ENCODE assay signal across 8 cellular contexts in the genomic region with DNA sequence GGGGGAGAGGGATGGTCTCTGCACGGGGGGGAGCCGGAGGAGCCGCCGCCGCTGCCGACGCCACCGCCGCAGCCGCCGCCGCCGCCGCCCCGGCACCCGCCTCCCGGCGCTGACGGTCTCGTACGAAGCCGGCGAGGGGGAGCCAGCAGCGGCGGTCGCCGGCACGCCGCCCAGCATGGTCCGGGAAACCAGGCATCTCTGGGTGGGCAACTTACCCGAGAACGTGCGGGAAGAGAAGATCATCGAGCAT. TPM values are rescaled to one million over a fixed set of nuclear protein-coding genes. Genes with fewer than 3 reads are reported as not detected.
DNase-seq lines count a peak whose midpoint lies in the region; ATAC-seq, FAIRE-seq and TF ChIP-seq lines count a peak whose summit lies in the region.

No MANE protein-coding gene starts in this region.

- intact Hi-C loops in A673 (cut with micrococcal nuclease; ENCODE audit: unreplicated experiment), result no loop called here

- H3K9ac ChIP-seq in HUES48 (ENCODE audit: low read depth, low read length) (peak overlapping the region; percentile 94; the same call in 1 of the 2 replicates), muscle layer of colon (ENCODE audit: low read length) (peak overlapping the region; percentile 93)

- POLR2A ChIA-PET in A673 (lab: Charles Lee; ENCODE audit: low non-redundant PET), result interaction anchor here (1.0 kb wide), 1 partner anchor 13 kb away, joined by 7 read pairs; no protein-coding TSS in a partner anchor

- TF ChIP-seq CTCF in A673 (conservative IDR thresholded peaks at IDR 0.05; ENCODE audit: low read depth, low read length) (no peak), bronchial epithelial cell (IDR thresholded peaks at IDR 0.05; ENCODE audit: insufficient read depth, low read length, severe bottlenecking) (no peak)

- CTCF ChIA-PET in A673 (lab: Charles Lee), result no interaction called here

- H3K4me1 ChIP-seq in A673 (ENCODE audit: insufficient read depth, low read length, poor library complexity, severe bottlenecking) (peaks cover 44% of the 10 kb centered on the region), HUES48 (ENCODE audit: control insufficient read depth, insufficient read depth, low read length) (peaks cover 21% of the 10 kb centered on the region), muscle layer of colon (ENCODE audit: insufficient read depth, low read length) (peaks cover 29% of the 10 kb centered on the region)

- H3K4me3 ChIP-seq in A673 (ENCODE audit: low read depth, low read length, poor library complexity, severe bottlenecking) (peak overlapping the region; percentile 90), HUES48 (ENCODE audit: low read depth, low read length) (peak overlapping the region; percentile 99), bronchial epithelial cell (ENCODE audit: low read depth, low read length) (peak overlapping the region; percentile 78), muscle layer of colon (ENCODE audit: low read depth in 1 of 2, low read length in 2 of 2) (peak overlapping the region; percentile 45 to 96)

- ATAC-seq in HG02623 (IDR thresholded peaks at IDR 0.05; ENCODE audit: unreplicated experiment), result no peak

- no peaks in the 10 kb centered on the region for H3K27me3 ChIP-seq in A673 (replicated peaks; ENCODE audit: insufficient read depth, low read depth, low read length, poor library complexity)
- no peaks in the 10 kb centered on the region for H3K27me3 ChIP-seq in HUES48 (ENCODE audit: control insufficient read depth, insufficient read depth, low read length)
- H3K27me3 ChIP-seq in bronchial epithelial cell (ENCODE audit: control insufficient read depth, insufficient read depth, low read length), result no peaks in the 10 kb centered on the region
- no peaks in the 10 kb centered on the region for H3K27me3 ChIP-seq in muscle layer of colon (ENCODE audit: control insufficient read depth in 1 of 2, insufficient read depth in 2 of 2, low read length in 2 of 2)

- peak overlapping the region; percentile 83 for H3K27ac ChIP-seq in A673 (ENCODE audit: low read depth, low read length, poor library complexity, severe bottlenecking)
- H3K27ac ChIP-seq in HUES48 (ENCODE audit: low read depth, low read length), result peak overlapping the region; percentile 98
- peak overlapping the region; percentile 77 for H3K27ac ChIP-seq in muscle layer of colon (ENCODE audit: low read depth, low read length)

- H3K9me3 ChIP-seq in A673 (ENCODE audit: low read depth, low read length, poor library complexity, severe bottlenecking) (no peaks in the 10 kb centered on the region), HUES48 (ENCODE audit: control insufficient read depth, insufficient read depth, low read length) (no peaks in the 10 kb centered on the region), muscle layer of colon (ENCODE audit: low read length) (no peaks in the 10 kb centered on the region)

- DNase-seq in A673 (ENCODE audit: low spot score) (no peak), bronchial epithelial cell (ENCODE audit: low read depth) (no peak), KG1 (lab: John Stamatoyannopoulos, UW) (no peak), DMS53 (lab: John Stamatoyannopoulos, UW) (no peak), DMS79 (lab: John Stamatoyannopoulos, UW) (no peak)

- no TSS peak for BruUV-seq in A673 (replicated peaks; lab: Mats Ljungman, UMichigan)

- FAIRE-seq in bronchial epithelial cell (lab: Jason Lieb, UNC), result no peak

- H3K36me3 ChIP-seq in A673 (ENCODE audit: insufficient read depth, low read length, poor library complexity, severe bottlenecking) (no peaks in the 10 kb centered on the region), HUES48 (ENCODE audit: control insufficient read depth, insufficient read depth, low read length) (no peaks in the 10 kb centered on the region), bronchial epithelial cell (ENCODE audit: control insufficient read depth, insufficient read depth, low read length) (no peaks in the 10 kb centered on the region), muscle layer of colon (ENCODE audit: insufficient read depth, low read length) (no peaks in the 10 kb centered on the region)

RNA-seq across cellular contexts. Expression of a gene that starts 0.3 kb away (rescaled TPM):
- total RNA-seq in A673 (2021), result 70.3 and 74.3 TPM in 2 replicates
- 18.3 and 19.2 TPM in 2 replicates for total RNA-seq in bronchial epithelial cell

RNA-seq across cellular contexts. Expression of a gene that starts 40.4 kb away (rescaled TPM):
- total RNA-seq in A673 (2021) (3.1 and 4.1 TPM in 2 replicates), bronchial epithelial cell (1.8 and 4.9 TPM in 2 replicates)
